Comparison of ENCODE assay signal across 7 cellular contexts in genomic region chr9:7935666-7936065, GRCh38.
DNase-seq lines count a peak whose midpoint lies in the region; ATAC-seq and TF ChIP-seq lines count a peak whose summit lies in the region.

No MANE protein-coding gene starts in this region.

- peaks cover 9% of the 10 kb centered on the region for H3K36me3 Mint-ChIP-seq in activated CD4-positive, alpha-beta memory T cell treated with anti-CD3 and anti-CD28 coated beads for 36 hours

- H3K9me3 Mint-ChIP-seq in activated CD4-positive, alpha-beta memory T cell treated with anti-CD3 and anti-CD28 coated beads for 36 hours, result peaks cover 12% of the 10 kb centered on the region

- no peak overlapping the region for H3K23ac ChIP-seq in neuronal stem cell (ENCODE audit: low read depth, low read length, poor library complexity)

- no peak overlapping the region for H3K18ac ChIP-seq in neuronal stem cell (ENCODE audit: low read length)

- no peak overlapping the region for H2BK15ac ChIP-seq in neuronal stem cell (ENCODE audit: low read length)

- no peaks in the 10 kb centered on the region for H3K9me3 ChIP-seq in neuronal stem cell (replicated peaks in 1 of 2; ENCODE audit: control insufficient read depth in 2 of 2, insufficient read depth in 1 of 2, low read depth in 1 of 2, low read length in 2 of 2)
- no peaks in the 10 kb centered on the region for H3K9me3 ChIP-seq in vagina

- TF ChIP-seq POLR2A in vagina (IDR thresholded peaks at IDR 0.05), result no peak

- H3K4me1 ChIP-seq in neuronal stem cell (ENCODE audit: control insufficient read depth in 2 of 2, insufficient read depth in 1 of 2, low read depth in 1 of 2, low read length in 2 of 2), result peaks cover 0 to 4% of the 10 kb centered on the region in 2 donors
- H3K4me1 ChIP-seq in vagina, result no peaks in the 10 kb centered on the region

- no peak overlapping the region for H3K27ac ChIP-seq in neuronal stem cell (replicated peaks; ENCODE audit: low read length)
- H3K27ac ChIP-seq in vagina, result no peak overlapping the region

- no peak overlapping the region for H3K4ac ChIP-seq in neuronal stem cell (ENCODE audit: low read length)

- H2AFZ ChIP-seq in neuronal stem cell (ENCODE audit: low read length), result peak overlapping the region; percentile 48

- no peak overlapping the region for H3K14ac ChIP-seq in neuronal stem cell (ENCODE audit: low read length)

- no peak overlapping the region for H4K91ac ChIP-seq in neuronal stem cell (ENCODE audit: low read depth, low read length, poor library complexity)

- no peaks in the 10 kb centered on the region for H3K36me3 ChIP-seq in neuronal stem cell (replicated peaks in 1 of 2; ENCODE audit: control insufficient read depth in 2 of 2, insufficient read depth in 2 of 2, low read length in 2 of 2)
- H3K36me3 ChIP-seq in vagina, result no peaks in the 10 kb centered on the region

- H3K4me1 Mint-ChIP-seq in activated CD4-positive, alpha-beta memory T cell treated with anti-CD3 and anti-CD28 coated beads for 36 hours (ENCODE audit: low read depth), result peaks cover 29% of the 10 kb centered on the region

- H2AK5ac ChIP-seq in neuronal stem cell (ENCODE audit: low read depth, low read length), result no peak overlapping the region

- H2BK120ac ChIP-seq in neuronal stem cell (ENCODE audit: low read depth, low read length), result no peak overlapping the region

- H2BK5ac ChIP-seq in neuronal stem cell (ENCODE audit: low read length), result no peak overlapping the region

- H3K4me2 ChIP-seq in neuronal stem cell (ENCODE audit: insufficient read depth, low read length, poor library complexity, severe bottlenecking), result no peak overlapping the region

- no peak overlapping the region for H2BK12ac ChIP-seq in neuronal stem cell (ENCODE audit: low read length)

- peak overlapping the region; percentile 24 for H3K4me3 Mint-ChIP-seq in activated CD4-positive, alpha-beta memory T cell treated with anti-CD3 and anti-CD28 coated beads for 36 hours

- no CpG with 5 or more reads among the region's 2 CpGs for WGBS in neuronal stem cell (ENCODE audit: extremely low coverage in 2 of 2, insufficient read length in 2 of 2, insufficient replicate concordance in 1 of 2), 2 donors

- no peaks in the 10 kb centered on the region for H3K27me3 Mint-ChIP-seq in activated CD4-positive, alpha-beta memory T cell treated with anti-CD3 and anti-CD28 coated beads for 36 hours

- no peak overlapping the region for H4K8ac ChIP-seq in neuronal stem cell (ENCODE audit: low read depth, low read length)

- CTCF ChIA-PET in activated CD4-positive, alpha-beta memory T cell treated with anti-CD3 and anti-CD28 coated beads for 36 hours (lab: Charles Lee), result no interaction called here

- no peak overlapping the region for H3K9ac ChIP-seq in neuronal stem cell (ENCODE audit: low read depth, low read length, poor library complexity)

- no peak overlapping the region for H3K4me3 ChIP-seq in neuronal stem cell (ENCODE audit: low read length in 2 of 2)
- no peak overlapping the region for H3K4me3 ChIP-seq in vagina

- no peak for TF ChIP-seq CTCF in vagina (IDR thresholded peaks at IDR 0.05)

- ATAC-seq in GM19328 (IDR thresholded peaks at IDR 0.05; ENCODE audit: unreplicated experiment), result peak; percentile 68
- ATAC-seq in HG02870 (IDR thresholded peaks at IDR 0.05; ENCODE audit: unreplicated experiment), result peak; percentile 63

- POLR2A ChIA-PET in activated CD4-positive, alpha-beta memory T cell treated with anti-CD3 and anti-CD28 coated beads for 36 hours (lab: Charles Lee), result no interaction called here

- H3K27me3 ChIP-seq in neuronal stem cell (ENCODE audit: control insufficient read depth in 3 of 3, insufficient read depth in 3 of 3, low read depth in 1 of 3, low read length in 3 of 3) (no peaks in the 10 kb centered on the region), vagina (no peaks in the 10 kb centered on the region)

- no peaks in the 10 kb centered on the region for H3K79me1 ChIP-seq in neuronal stem cell (ENCODE audit: low read depth, low read length)

- no peak for DNase-seq in activated CD4-positive, alpha-beta memory T cell treated with anti-CD3 and anti-CD28 coated beads for 36 hours
- DNase-seq in neuronal stem cell (ENCODE audit: low spot score) (no peak), KG1 (lab: John Stamatoyannopoulos, UW) (no peak), vagina (ENCODE audit: extremely low spot score in 2 of 2) (no peak), NCI-H446 (lab: John Stamatoyannopoulos, UW) (no peak)

- H3K27ac Mint-ChIP-seq in activated CD4-positive, alpha-beta memory T cell treated with anti-CD3 and anti-CD28 coated beads for 36 hours, result peak overlapping the region; percentile 64

- intact Hi-C loops in activated CD4-positive, alpha-beta memory T cell treated with anti-CD3 and anti-CD28 coated beads for 36 hours (cut with micrococcal nuclease), result loop anchor here (1.0 kb wide), 1 partner anchor 41 kb away; no protein-coding TSS in a partner anchor
- intact Hi-C loops in vagina (cut with DNase I), result no loop called here
